ENCODE assay signal across 11 cellular contexts in genomic region chr12:116662612-116663144, GRCh38.
A peak's percentile ranks its signal among the peaks of the same experiment; 100 is the strongest.
DNase-seq lines count a peak whose midpoint lies in the region; ATAC-seq and TF ChIP-seq lines count a peak whose summit lies in the region.
"Had no signal": no experiment of that assay in that cellular context is flagged by ENCODE, and none has a peak within 500 bp of the region (broad histone marks: within the 10 kb centered on the region; RNA-seq: fewer than 3 reads in every experiment).

No MANE protein-coding gene starts in this region.

- no peak for DNase-seq in RWPE2 (ENCODE audit: low spot score)
- DNase-seq in islet precursor cell, result peak; percentile 77
- DNase-seq in DMS114 treated with DMSO at 0.1 percent for 48 hours (lab: John Stamatoyannopoulos, UW; ENCODE audit: unreplicated experiment), result no peak
- no peak for DNase-seq in SKM-1 (lab: John Stamatoyannopoulos, UW; ENCODE audit: unreplicated experiment)
- no peak for DNase-seq in immature natural killer cell
- DNase-seq: DND-41 had no signal

- H3K4me3 ChIP-seq in HUES64 (ENCODE audit: low read length) (0 out of 2 replicates have a peak overlapping the region, but pooled peaks have one; percentile 4), RWPE2 (ENCODE audit: severe bottlenecking) (no peak overlapping the region)
- H3K4me3 ChIP-seq: SJSA1 had no signal

- H3K27me3 Mint-ChIP-seq in immature natural killer cell (ENCODE audit: low read depth in 3 of 3), result peaks cover 8 to 16% (median 9%) of the 10 kb centered on the region in 3 donors

- H3K9me3 ChIP-seq in HUES64 (ENCODE audit: insufficient read depth, low read depth, low read length) (no peaks in the 10 kb centered on the region), RWPE2 (ENCODE audit: severe bottlenecking) (no peaks in the 10 kb centered on the region)
- H3K9me3 ChIP-seq: SJSA1 had no signal

- H3K36me3 ChIP-seq in HUES64 (ENCODE audit: insufficient read depth, low read length) (no peaks in the 10 kb centered on the region), RWPE2 (ENCODE audit: low read depth) (no peaks in the 10 kb centered on the region)
- H3K36me3 ChIP-seq: SJSA1 had no signal

- H3K27ac Mint-ChIP-seq in immature natural killer cell, result no peak overlapping the region
- H3K27ac Mint-ChIP-seq: memory B cell had no signal

- peak; percentile 21; the same call in 1 of the 2 replicates for TF ChIP-seq CTCF in 22Rv1 (IDR thresholded peaks at IDR 0.05)
- no peak for TF ChIP-seq CTCF in RWPE2 (IDR thresholded peaks at IDR 0.05; ENCODE audit: poor library complexity, severe bottlenecking)

- H3K36me3 Mint-ChIP-seq in immature natural killer cell, result no peaks in the 10 kb centered on the region
- H3K36me3 Mint-ChIP-seq: memory B cell had no signal

- H3K4me3 Mint-ChIP-seq in immature natural killer cell, result no peak overlapping the region
- H3K4me3 Mint-ChIP-seq: memory B cell had no signal

- H3K27me3 ChIP-seq in HUES64 (ENCODE audit: insufficient read depth, low read length) (no peaks in the 10 kb centered on the region), RWPE2 (ENCODE audit: insufficient read depth, poor library complexity, severe bottlenecking) (peaks cover 11% of the 10 kb centered on the region)
- H3K27me3 ChIP-seq: SJSA1 had no signal

- H3K9ac ChIP-seq in HUES64 (ENCODE audit: low read depth, low read length), result no peak overlapping the region; the same call in 1 of the 2 replicates

- WGBS in HUES64, result 42% methylated on average over 21 of the region's 21 CpGs

- H3K4me1 Mint-ChIP-seq in immature natural killer cell, result no peaks in the 10 kb centered on the region

- ATAC-seq in RWPE2 (ENCODE audit: low read depth) (peak; percentile 31; the same call in 2 of the 3 replicates), HG02678 (IDR thresholded peaks at IDR 0.05; ENCODE audit: unreplicated experiment) (no peak)

- no peaks in the 10 kb centered on the region for H3K9me3 Mint-ChIP-seq in immature natural killer cell
- H3K9me3 Mint-ChIP-seq: memory B cell had no signal

- H3K4me1 ChIP-seq in HUES64 (ENCODE audit: insufficient read depth, low read length) (peaks cover 30% of the 10 kb centered on the region), RWPE2 (ENCODE audit: insufficient read depth, poor library complexity, severe bottlenecking) (no peaks in the 10 kb centered on the region)

- peak overlapping the region; percentile 77 for H3K27ac ChIP-seq in 22Rv1
- H3K27ac ChIP-seq in HUES64 (ENCODE audit: low read depth, low read length), result no peak overlapping the region
- H3K27ac ChIP-seq in RWPE2 (ENCODE audit: poor library complexity, severe bottlenecking), result no peak overlapping the region
- H3K27ac ChIP-seq: SJSA1 had no signal
